ENCODE assay signal across 1 cellular context in the genomic region with DNA sequence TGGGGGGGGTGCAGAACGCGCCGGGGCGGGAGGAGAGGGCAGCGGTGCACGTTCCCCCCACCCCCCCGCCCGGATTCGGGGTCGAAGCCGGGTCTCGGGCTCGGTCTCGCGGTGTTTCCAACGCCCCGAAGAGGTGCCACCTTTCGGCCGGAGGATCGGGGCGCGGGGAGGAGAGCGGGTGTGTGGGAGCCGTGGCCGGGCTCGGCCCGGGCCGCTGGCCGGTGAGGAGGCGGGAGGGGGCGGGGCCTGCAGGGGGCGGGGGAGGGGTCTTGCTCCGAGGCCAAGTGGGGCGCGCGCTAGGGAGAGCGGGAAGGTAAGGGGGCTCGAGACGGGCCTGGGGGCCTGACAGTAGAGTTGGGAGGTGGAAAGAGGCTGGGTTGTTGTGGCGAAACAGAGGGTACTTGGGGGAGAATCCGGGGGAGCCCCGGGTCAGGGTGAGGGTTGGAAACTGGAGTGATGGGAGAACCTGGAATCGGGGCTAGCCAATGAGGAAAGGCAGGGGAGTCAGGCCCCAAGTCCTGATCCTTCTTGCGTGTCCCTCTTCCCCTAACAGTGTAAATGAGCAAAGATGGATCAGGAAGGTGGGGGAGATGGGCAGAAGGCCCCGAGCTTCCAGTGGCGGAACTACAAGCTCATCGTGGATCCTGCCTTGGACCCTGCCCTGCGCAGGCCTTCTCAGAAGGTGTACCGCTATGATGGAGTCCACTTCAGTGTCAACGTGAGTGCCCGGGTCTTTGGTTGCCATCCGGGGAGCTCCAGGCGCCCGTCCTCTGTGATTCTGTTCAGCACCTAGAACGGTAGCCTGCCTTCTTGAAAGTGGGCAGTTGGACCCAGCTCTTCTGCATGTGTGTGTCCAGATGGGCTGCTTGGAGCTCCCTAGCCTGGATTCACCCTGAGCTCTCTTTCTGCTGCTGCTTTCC.
TF ChIP-seq lines count a peak whose summit lies in the region.

No MANE protein-coding gene starts in this region.

TF ChIP-seq in HCT116, 20 proteins besides CTCF, POLR2A, EP300 and RAD21:
- TF ChIP-seq EZH2phosphoT487 (IDR thresholded peaks at IDR 0.05; ENCODE audit: borderline replicate concordance) = no peak
- TF ChIP-seq SP1 (IDR thresholded peaks at IDR 0.05; ENCODE audit: low read depth) = no peak
- TF ChIP-seq TCF7L2 (IDR thresholded peaks at IDR 0.05; ENCODE audit: borderline replicate concordance, extremely low read depth, insufficient read depth, insufficient read length) = no peak
- no peak for TF ChIP-seq CEBPB (IDR thresholded peaks at IDR 0.05; ENCODE audit: low read depth)
- TF ChIP-seq, protein P1, sequence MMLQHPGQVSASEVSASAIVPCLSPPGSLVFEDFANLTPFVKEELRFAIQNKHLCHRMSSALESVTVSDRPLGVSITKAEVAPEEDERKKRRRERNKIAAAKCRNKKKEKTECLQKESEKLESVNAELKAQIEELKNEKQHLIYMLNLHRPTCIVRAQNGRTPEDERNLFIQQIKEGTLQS (IDR thresholded peaks at IDR 0.05) = no peak
- TF ChIP-seq, protein P2, sequence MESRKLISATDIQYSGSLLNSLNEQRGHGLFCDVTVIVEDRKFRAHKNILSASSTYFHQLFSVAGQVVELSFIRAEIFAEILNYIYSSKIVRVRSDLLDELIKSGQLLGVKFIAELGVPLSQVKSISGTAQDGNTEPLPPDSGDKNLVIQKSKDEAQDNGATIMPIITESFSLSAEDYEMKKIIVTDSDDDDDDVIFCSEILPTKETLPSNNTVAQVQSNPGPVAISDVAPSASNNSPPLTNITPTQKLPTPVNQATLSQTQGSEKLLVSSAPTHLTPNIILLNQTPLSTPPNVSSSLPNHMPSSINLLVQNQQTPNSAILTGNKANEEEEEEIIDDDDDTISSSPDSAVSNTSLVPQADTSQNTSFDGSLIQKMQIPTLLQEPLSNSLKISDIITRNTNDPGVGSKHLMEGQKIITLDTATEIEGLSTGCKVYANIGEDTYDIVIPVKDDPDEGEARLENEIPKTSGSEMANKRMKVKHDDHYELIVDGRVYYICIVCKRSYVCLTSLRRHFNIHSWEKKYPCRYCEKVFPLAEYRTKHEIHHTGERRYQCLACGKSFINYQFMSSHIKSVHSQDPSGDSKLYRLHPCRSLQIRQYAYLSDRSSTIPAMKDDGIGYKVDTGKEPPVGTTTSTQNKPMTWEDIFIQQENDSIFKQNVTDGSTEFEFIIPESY (IDR thresholded peaks at IDR 0.05; ENCODE audit: extremely low read depth, insufficient replicate concordance, low read length) = no peak
- TF ChIP-seq, protein P3, sequence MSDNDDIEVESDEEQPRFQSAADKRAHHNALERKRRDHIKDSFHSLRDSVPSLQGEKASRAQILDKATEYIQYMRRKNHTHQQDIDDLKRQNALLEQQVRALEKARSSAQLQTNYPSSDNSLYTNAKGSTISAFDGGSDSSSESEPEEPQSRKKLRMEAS (IDR thresholded peaks at IDR 0.05) = no peak
- no peak for TF ChIP-seq JUND (IDR thresholded peaks at IDR 0.05)
- TF ChIP-seq CBX3 (IDR thresholded peaks at IDR 0.05; ENCODE audit: low read depth) = no peak
- no peak for TF ChIP-seq SIN3A (IDR thresholded peaks at IDR 0.05; ENCODE audit: low read depth)
- TF ChIP-seq SRF (IDR thresholded peaks at IDR 0.05; ENCODE audit: low read depth) = no peak
- TF ChIP-seq EGR1 (IDR thresholded peaks at IDR 0.05; ENCODE audit: low read depth) = no peak
- no peak for TF ChIP-seq ZFX (IDR thresholded peaks at IDR 0.05)
- TF ChIP-seq ELF1 (IDR thresholded peaks at IDR 0.05; ENCODE audit: borderline replicate concordance, low read depth) = no peak
- TF ChIP-seq ZNF274 (IDR thresholded peaks at IDR 0.05; ENCODE audit: low read depth, low read length) = no peak
- TF ChIP-seq POLR2AphosphoS5 (IDR thresholded peaks at IDR 0.05; ENCODE audit: low read depth, low read length) = no peak; the same call in 1 of the 2 replicates
